In genomic region chr1:902802-903201, GRCh38 we compare ENCODE assay signal across 18 cellular contexts. TPM values are rescaled to one million over a fixed set of nuclear protein-coding genes. Genes with fewer than 3 reads are reported as not detected.
A peak's percentile ranks its signal among the peaks of the same experiment; 100 is the strongest.
DNase-seq lines count a peak whose midpoint lies in the region; ATAC-seq, FAIRE-seq and TF ChIP-seq lines count a peak whose summit lies in the region.
"Had no signal": no experiment of that assay in that cellular context is flagged by ENCODE, and none has a peak within 500 bp of the region (broad histone marks: within the 10 kb centered on the region; RNA-seq: fewer than 3 reads in every experiment).

No MANE protein-coding gene starts in this region.

- no peaks in the 10 kb centered on the region for H3K36me3 ChIP-seq in heart right ventricle
- H3K36me3 ChIP-seq in kidney (ENCODE audit: control insufficient read depth in 1 of 2, insufficient read depth in 2 of 2, low read length in 2 of 2) = no peaks in the 10 kb centered on the region
- H3K36me3 ChIP-seq in suprapubic skin = no peaks in the 10 kb centered on the region
- H3K36me3 ChIP-seq in GM23338 (ENCODE audit: insufficient read depth) = no peaks in the 10 kb centered on the region
- H3K36me3 ChIP-seq: SJCRH30 had no signal

- no peak for TF ChIP-seq POLR2A in suprapubic skin (IDR thresholded peaks at IDR 0.05)
- TF ChIP-seq POLR2A in GM12891 (IDR thresholded peaks at IDR 0.05; ENCODE audit: low read depth, low read length) = no peak

- H3K9me2 ChIP-seq in GM23338 (ENCODE audit: insufficient read depth) = no peaks in the 10 kb centered on the region

- CTCF ChIA-PET in Calu3 (lab: Charles Lee) = no interaction called here

- 92 to 95% methylated on average over 21 of the region's 21 CpGs for WGBS in heart right ventricle, 2 donors
- 91% methylated on average over 21 of the region's 21 CpGs for WGBS in suprapubic skin

- no peak overlapping the region for H3K4me3 ChIP-seq in heart right ventricle
- no peak overlapping the region for H3K4me3 ChIP-seq in kidney (ENCODE audit: low read length in 2 of 2)
- no peak overlapping the region for H3K4me3 ChIP-seq in suprapubic skin
- no peak overlapping the region for H3K4me3 ChIP-seq in GM23338
- H3K4me3 ChIP-seq: GM23248, SJCRH30 had no signal

- H3K4me3 Mint-ChIP-seq in HFFc6 = 0 out of 2 replicates have a peak overlapping the region, but pooled peaks have one; percentile 9
- no peak overlapping the region for H3K4me3 Mint-ChIP-seq in GM23338
- no peak overlapping the region for H3K4me3 Mint-ChIP-seq in Calu3 (ENCODE audit: low read depth, unreplicated experiment)

- intact Hi-C loops in left ventricle myocardium superior (cut with micrococcal nuclease) = no loop called here
- intact Hi-C loops in heart right ventricle (cut with DNase I) = loop anchor here in 3 of 10 donors (5.0 to 10.0 kb wide), 2 partner anchors 34 to 52 kb away; partner anchors contain the start of gene NOC2L (in 2 of the 3)
- intact Hi-C loops in kidney (cut with DNase I) = no loop called here
- intact Hi-C loops in Calu3 (cut with micrococcal nuclease; ENCODE audit: unreplicated experiment) = no loop called here

- TF ChIP-seq CTCF in heart right ventricle (IDR thresholded peaks at IDR 0.05) (no peak), HFFc6 (IDR thresholded peaks at IDR 0.05) (no peak), kidney (IDR thresholded peaks at IDR 0.05; ENCODE audit: borderline replicate concordance, extremely low read depth, insufficient read depth) (no peak), suprapubic skin (IDR thresholded peaks at IDR 0.05) (no peak), GM23338 (conservative IDR thresholded peaks at IDR 0.05; ENCODE audit: low read depth in 2 of 2) (no peak), Calu3 (IDR thresholded peaks at IDR 0.05; ENCODE audit: unreplicated experiment) (no peak)

- no peaks in the 10 kb centered on the region for H3K36me3 Mint-ChIP-seq in HFFc6 (ENCODE audit: low read depth)
- no peaks in the 10 kb centered on the region for H3K36me3 Mint-ChIP-seq in GM23338 (ENCODE audit: low read depth)
- peaks cover 9% of the 10 kb centered on the region for H3K36me3 Mint-ChIP-seq in Calu3 (ENCODE audit: insufficient read depth, unreplicated experiment)
- H3K36me3 Mint-ChIP-seq: CD8-positive, alpha-beta T cell had no signal

- BruUV-seq in Calu3 (replicated peaks; lab: Mats Ljungman, UMichigan) = no TSS peak

- no peak overlapping the region for H3K9ac ChIP-seq in kidney (ENCODE audit: low read length in 2 of 2)
- H3K9ac ChIP-seq: GM23248 had no signal

- no peaks in the 10 kb centered on the region for H3K9me3 ChIP-seq in heart right ventricle
- no peaks in the 10 kb centered on the region for H3K9me3 ChIP-seq in kidney (ENCODE audit: control insufficient read depth in 1 of 2, low read length in 2 of 2)
- no peaks in the 10 kb centered on the region for H3K9me3 ChIP-seq in suprapubic skin
- H3K9me3 ChIP-seq: SJCRH30 had no signal

- no peak for FAIRE-seq in kidney (lab: Jason Lieb, UNC)
- FAIRE-seq in GM12891 (lab: Jason Lieb, UNC) = no peak
- FAIRE-seq: GM18507 had no signal

- no peak overlapping the region for H2AFZ ChIP-seq in GM23338
- H2AFZ ChIP-seq: GM23248 had no signal

- DNase-seq in left ventricle myocardium superior (peak; percentile 23), heart right ventricle (no peak), HFFc6 (no peak), kidney (peak; percentile 71), suprapubic skin (ENCODE audit: low spot score in 2 of 2) (peak; percentile 53 to 62), GM23338 (ENCODE audit: low spot score) (no peak), GM12891 (ENCODE audit: insufficient read length, low spot score) (no peak), Calu3 (no peak)
- DNase-seq: GM23248, KG1, NCI-H1048, NCI-H1694, NCI-H2107, NCI-H345, NCI-H526 treated with DMSO at 0.1 percent for 48 hours, SJCRH30 had no signal

- H3K27ac Mint-ChIP-seq in HFFc6 (no peak overlapping the region), GM23338 (no peak overlapping the region), Calu3 (ENCODE audit: unreplicated experiment) (no peak overlapping the region)
- H3K27ac Mint-ChIP-seq: CD8-positive, alpha-beta T cell had no signal

- no peak for TF ChIP-seq EP300 in suprapubic skin (IDR thresholded peaks at IDR 0.05)

- H3K4me2 ChIP-seq in GM23338 = no peak overlapping the region

- no peaks in the 10 kb centered on the region for H3K79me2 ChIP-seq in GM23338 (replicated peaks; ENCODE audit: insufficient read depth)

- H3K9me3 Mint-ChIP-seq in HFFc6 (no peaks in the 10 kb centered on the region), GM23338 (no peaks in the 10 kb centered on the region; the same call in 2 of the 3 replicates), Calu3 (ENCODE audit: low read depth, unreplicated experiment) (no peaks in the 10 kb centered on the region)

- H3K27me3 Mint-ChIP-seq in HFFc6 (ENCODE audit: insufficient read depth) (peaks cover 9% of the 10 kb centered on the region), GM23338 (ENCODE audit: insufficient read depth, low read depth, poor library complexity) (peaks cover 64% of the 10 kb centered on the region), Calu3 (ENCODE audit: unreplicated experiment) (peaks cover 49% of the 10 kb centered on the region)

- H3K4me1 ChIP-seq in heart right ventricle (peaks cover 3 to 34% (median 11%) of the 10 kb centered on the region in 9 donors), kidney (ENCODE audit: control insufficient read depth in 1 of 2, insufficient read depth in 1 of 2, low read depth in 1 of 2, low read length in 2 of 2) (peaks cover 0 to 8% of the 10 kb centered on the region in 2 donors), suprapubic skin (peaks cover 31% of the 10 kb centered on the region), GM23338 (ENCODE audit: insufficient read depth) (no peaks in the 10 kb centered on the region)

- no peak for ATAC-seq in left ventricle myocardium superior
- no peak for ATAC-seq in heart right ventricle
- ATAC-seq in GM23338 = no peak
- ATAC-seq: CD8-positive, alpha-beta T cell had no signal

- H3K27me3 ChIP-seq in heart right ventricle (peaks cover 0 to 49% (median 32%) of the 10 kb centered on the region in 7 donors), suprapubic skin (peaks cover 23% of the 10 kb centered on the region), GM23338 (ENCODE audit: insufficient read depth) (peaks cover 56% of the 10 kb centered on the region)
- H3K27me3 ChIP-seq: SJCRH30 had no signal

- no peaks in the 10 kb centered on the region; the same call in 1 of the 2 replicates for H4K20me1 ChIP-seq in GM23338 (replicated peaks; ENCODE audit: insufficient read depth)

- no peaks in the 10 kb centered on the region for H3F3A ChIP-seq in GM23338 (replicated peaks; ENCODE audit: low read depth)

- H3K27ac ChIP-seq in heart right ventricle = no peak overlapping the region
- no peak overlapping the region for H3K27ac ChIP-seq in kidney (ENCODE audit: low read depth in 2 of 2, low read length in 2 of 2)
- H3K27ac ChIP-seq in suprapubic skin = no peak overlapping the region
- H3K27ac ChIP-seq in GM23338 (ENCODE audit: low read depth) = no peak overlapping the region
- H3K27ac ChIP-seq: GM23248, SJCRH30 had no signal

- peaks cover 24% of the 10 kb centered on the region for H3K4me1 Mint-ChIP-seq in HFFc6 (ENCODE audit: low read depth)
- H3K4me1 Mint-ChIP-seq in GM23338 = peaks cover 3% of the 10 kb centered on the region; the same call in 2 of the 3 replicates
- no peaks in the 10 kb centered on the region for H3K4me1 Mint-ChIP-seq in Calu3 (ENCODE audit: low read depth, unreplicated experiment)

TF ChIP-seq in GM23338, 12 proteins besides CTCF, POLR2A, EP300 and RAD21 (continues in another document):
- TF ChIP-seq NANOG (IDR thresholded peaks at IDR 0.05; ENCODE audit: borderline replicate concordance) = no peak

TF ChIP-seq in GM12891, 5 proteins besides CTCF, POLR2A, EP300 and RAD21:
- TF ChIP-seq POLR2AphosphoS5 (IDR thresholded peaks at IDR 0.05; ENCODE audit: low read depth, low read length) (no peak), TAF1 (IDR thresholded peaks at IDR 0.05; ENCODE audit: low read depth, low read length) (no peak), SPI1 (IDR thresholded peaks at IDR 0.05; ENCODE audit: low read depth, low read length) (no peak), PAX5 (IDR thresholded peaks at IDR 0.05; ENCODE audit: insufficient read depth, low read length, severe bottlenecking) (no peak), POU2F2 (IDR thresholded peaks at IDR 0.05; ENCODE audit: low read depth, low read length) (no peak)

RNA-seq across cellular contexts. Expression of gene SAMD11, which starts 20.9 kb away (rescaled TPM):
- total RNA-seq in left ventricle myocardium superior (2.1 TPM), heart right ventricle (1 to 10 TPM in 8 of 10 donors, under 1 TPM in 2; 0.87 to 2.2 (median 1.2) TPM), kidney (21.4 TPM), suprapubic skin (1 to 10 TPM in 2 of 4 donors, under 1 TPM in 1, not detected in 1; 0.85 to 2.0 (median 1.5) TPM), Calu3 (2022) (0.27 and 0.54 TPM in 2 replicates)
- polyA plus RNA-seq in heart right ventricle (1 to 10 TPM; 1.5 to 2.4 TPM), kidney (ENCODE audit: insufficient read depth, low read depth, low replicate concordance) (13.3 TPM), GM23338 (2016; fragmentation: Nextera tagmentation; extraction: Ambion mirVana) (0.40 and 0.47 TPM in 2 replicates)
- total RNA-seq in HFFc6 (2021; fragmentation: NEBNext Ultra II Directional; extraction: Animal tissue kit (Norgen Biotek cat#: 25700)) = 10 to 100 TPM; 20.6 to 29.3 (median 27.5) TPM
- 0.14 and 0.19 TPM in 2 replicates for total RNA-seq in GM23338 (2014; rRNA removed; shearing (Covaris generic))
- polyA plus RNA-seq in GM12891 (2012; ENCODE audit: low read depth, missing spikeins) = 0.05 TPM
- total RNA-seq: CD8-positive, alpha-beta T cell had no signal

RNA-seq across cellular contexts. Expression of gene NOC2L, which starts 56.3 kb away (rescaled TPM):
- total RNA-seq in left ventricle myocardium superior (46.8 TPM), heart right ventricle (10 to 100 TPM; 38.3 to 52.5 (median 42.6) TPM), kidney (65.5 TPM), suprapubic skin (10 to 100 TPM; 45.6 to 61.9 (median 56.3) TPM), Calu3 (2022) (98.6 and 107 TPM in 2 replicates)
- polyA plus RNA-seq in heart right ventricle (10 to 100 TPM; 62.5 to 64.8 TPM), kidney (ENCODE audit: insufficient read depth, low read depth, low replicate concordance) (42.4 TPM), GM23338 (2016; fragmentation: Nextera tagmentation; extraction: Ambion mirVana) (79.3 and 89.0 TPM in 2 replicates)
- 100 to 1,000 TPM; 112 to 142 (median 119) TPM for total RNA-seq in HFFc6 (2021; fragmentation: NEBNext Ultra II Directional; extraction: Animal tissue kit (Norgen Biotek cat#: 25700))
- total RNA-seq in GM23338 (2014; rRNA removed; shearing (Covaris generic)) = 123 and 125 TPM in 2 replicates
- polyA plus RNA-seq in GM12891 (2012; ENCODE audit: low read depth, missing spikeins) = 48.8 TPM

RNA-seq across cellular contexts. Expression of gene KLHL17, which starts 57.6 kb away (rescaled TPM):
- total RNA-seq in left ventricle myocardium superior (6.6 TPM), heart right ventricle (1 to 10 TPM; 1.3 to 6.6 (median 3.2) TPM), kidney (11.5 TPM), suprapubic skin (10 to 100 TPM in 3 of 4 donors, 1 to 10 TPM in 1; 9.7 to 38.3 (median 17.0) TPM), Calu3 (2022) (27.1 and 27.8 TPM in 2 replicates)
- polyA plus RNA-seq in heart right ventricle (10 to 100 TPM in 1 of 2 donors, 1 to 10 TPM in 1; 7.7 to 10.2 TPM), kidney (ENCODE audit: insufficient read depth, low read depth, low replicate concordance) (6.9 TPM), GM23338 (2016; fragmentation: Nextera tagmentation; extraction: Ambion mirVana) (16.5 and 17.8 TPM in 2 replicates)
- total RNA-seq in HFFc6 (2021; fragmentation: NEBNext Ultra II Directional; extraction: Animal tissue kit (Norgen Biotek cat#: 25700)) = 10 to 100 TPM; 12.2 to 17.5 (median 13.2) TPM
- total RNA-seq in GM23338 (2014; rRNA removed; shearing (Covaris generic)) = 27.8 and 37.1 TPM in 2 replicates
- polyA plus RNA-seq in GM12891 (2012; ENCODE audit: low read depth, missing spikeins) = 8.5 TPM

Comparison
In these comparisons a context has a peak if more than half of its experiments do, and no peak if none do; other contexts are left out.
1. DNase-seq: peak in left ventricle myocardium superior (single experiment), kidney (single experiment) and suprapubic skin (2 of 2); none in heart right ventricle (0 of 2), HFFc6 (single experiment), GM23338 (single experiment), GM12891 (single experiment) and Calu3 (single experiment).